ENCODE assay signal across 15 cellular contexts in genomic region chr7:112180223-112180622, GRCh38.
"Had no signal": no experiment of that assay in that cellular context is flagged by ENCODE, and none has a peak within 500 bp of the region (broad histone marks: within the 10 kb centered on the region; RNA-seq: fewer than 3 reads in every experiment).

No MANE protein-coding gene starts in this region.

- H3K9me3 ChIP-seq: esophagus muscularis mucosa, gastrocnemius medialis, heart right ventricle, mucosa of descending colon, neutrophil, testis, transverse colon had no signal

- H3K27ac ChIP-seq: epithelial cell of prostate, esophagus muscularis mucosa, gastrocnemius medialis, heart right ventricle, neutrophil, testis, transverse colon had no signal

- H3K9me3 Mint-ChIP-seq: effector memory CD8-positive, alpha-beta T cell; naive thymus-derived CD8-positive, alpha-beta T cell had no signal

- H3K4me3 Mint-ChIP-seq: effector memory CD8-positive, alpha-beta T cell; naive thymus-derived CD8-positive, alpha-beta T cell had no signal

- H3K4me1 Mint-ChIP-seq: naive thymus-derived CD8-positive, alpha-beta T cell had no signal

- H3K27ac Mint-ChIP-seq: effector memory CD8-positive, alpha-beta T cell; naive thymus-derived CD8-positive, alpha-beta T cell had no signal

- H3K4me3 ChIP-seq: esophagus muscularis mucosa, gastrocnemius medialis, heart right ventricle, mucosa of descending colon, testis, transverse colon had no signal

- H3K36me3 Mint-ChIP-seq: naive thymus-derived CD8-positive, alpha-beta T cell had no signal

- DNase-seq: effector memory CD8-positive, alpha-beta T cell; gastrocnemius medialis; heart right ventricle; kidney glomerular epithelial cell; mucosa of descending colon; naive thymus-derived CD8-positive, alpha-beta T cell; right cardiac atrium; small intestine; stimulated activated CD4-positive, alpha-beta T cell treated with anti-CD3 and anti-CD28 coated beads, Interleukin-2, amount 100 ng/mL, for 48 hours; stimulated activated naive CD4-positive, alpha-beta T cell treated with Interleukin-2 at 50 U/mL for 16 hours; testis; transverse colon had no signal

- H3K27me3 ChIP-seq: esophagus muscularis mucosa, gastrocnemius medialis, heart right ventricle, neutrophil, testis, transverse colon had no signal

- H3K36me3 ChIP-seq: esophagus muscularis mucosa, gastrocnemius medialis, heart right ventricle, neutrophil, transverse colon had no signal
